8 cellular contexts compared by ENCODE assay signal in the genomic region with DNA sequence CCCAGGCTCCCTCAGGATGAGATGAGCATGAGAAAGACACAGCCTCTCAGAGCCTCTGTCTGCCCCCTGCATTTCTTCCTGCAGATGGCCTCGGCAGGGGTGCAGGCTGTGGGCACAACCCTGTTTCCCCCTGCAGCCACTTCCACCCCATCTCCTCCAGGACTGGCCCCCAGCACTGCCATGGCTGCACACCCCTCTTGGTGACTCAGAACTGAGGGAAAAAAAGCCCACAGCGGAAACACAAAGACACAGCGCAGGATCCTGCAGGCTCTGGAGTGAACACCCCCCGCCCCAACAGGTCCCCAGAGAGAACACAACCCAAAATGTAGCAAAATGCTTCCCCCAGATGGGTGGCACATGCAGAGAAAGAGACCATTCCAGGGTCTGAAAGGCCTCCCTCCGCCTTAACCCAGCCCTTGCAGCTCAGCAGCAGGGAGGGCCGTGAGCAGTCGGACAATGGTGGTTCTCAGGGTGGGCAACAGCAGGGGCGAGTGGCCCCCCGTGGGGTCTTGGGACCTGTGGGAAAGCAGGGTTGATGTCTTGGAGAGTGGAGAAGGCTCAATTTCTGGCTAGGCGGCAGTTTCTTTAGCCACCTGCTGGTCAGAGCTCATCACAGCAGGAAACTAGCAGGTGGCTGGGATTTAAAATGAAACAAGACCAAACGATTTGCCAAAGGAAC. TPM values are rescaled to one million over a fixed set of nuclear protein-coding genes. Genes with fewer than 3 reads are reported as not detected.
A peak's percentile ranks its signal among the peaks of the same experiment; 100 is the strongest.
DNase-seq lines count a peak whose midpoint lies in the region; ATAC-seq and TF ChIP-seq lines count a peak whose summit lies in the region.
"Had no signal": no experiment of that assay in that cellular context is flagged by ENCODE, and none has a peak within 500 bp of the region (broad histone marks: within the 10 kb centered on the region; RNA-seq: fewer than 3 reads in every experiment).

No MANE protein-coding gene starts in this region.

- H3K36me3 ChIP-seq in DOHH2 (ENCODE audit: control insufficient read depth, low read length), result peaks cover 49% of the 10 kb centered on the region

- in situ Hi-C loops in astrocyte of the cerebellum (cut with HindIII; ENCODE audit: low sequenced_read_pairs), result no loop called here

- H3K27me3 ChIP-seq in DOHH2 (ENCODE audit: control insufficient read depth, low read length), result no peaks in the 10 kb centered on the region

- H3K27me3 Mint-ChIP-seq in memory B cell, result no peaks in the 10 kb centered on the region
- H3K27me3 Mint-ChIP-seq: activated naive CD8-positive, alpha-beta T cell treated with anti-CD3 and anti-CD28 coated beads, Interleukin-2, amount 10 ng/mL, durations not matched to agents 7 days and 5 days had no signal

- peaks cover 85% of the 10 kb centered on the region for H3K79me2 ChIP-seq in DOHH2 (ENCODE audit: control insufficient read depth, low read length)

- H3K9me3 ChIP-seq in DOHH2 (ENCODE audit: control insufficient read depth, insufficient read depth, low read length), result peaks cover 6% of the 10 kb centered on the region; the same call in 1 of the 2 replicates

- H3K9me3 Mint-ChIP-seq in memory B cell, result no peaks in the 10 kb centered on the region
- H3K9me3 Mint-ChIP-seq: activated naive CD8-positive, alpha-beta T cell treated with anti-CD3 and anti-CD28 coated beads, Interleukin-2, amount 10 ng/mL, durations not matched to agents 7 days and 5 days had no signal

- TF ChIP-seq CTCF in DOHH2 (IDR thresholded peaks at IDR 0.05; ENCODE audit: low read depth, low read length, poor library complexity, severe bottlenecking) (peak; percentile 60), astrocyte of the cerebellum (IDR thresholded peaks at IDR 0.05; ENCODE audit: low read depth, low read length, missing control alignments) (peak; percentile 57)

- H3K4me3 ChIP-seq in DOHH2 (ENCODE audit: low read length) (no peak overlapping the region), astrocyte of the cerebellum (ENCODE audit: low read depth, low read length) (no peak overlapping the region)

- DNase-seq in HT-29 (ENCODE audit: low spot score) (peak; percentile 27), astrocyte of the cerebellum (ENCODE audit: low read depth) (no peak), memory B cell (ENCODE audit: low spot score in 2 of 2) (no peak), Ammon's horn (ENCODE audit: low spot score) (no peak)
- DNase-seq: activated naive CD8-positive, alpha-beta T cell treated with anti-CD3 and anti-CD28 coated beads, Interleukin-2, amount 10 ng/mL, durations not matched to agents 7 days and 5 days had no signal

- H3K27ac ChIP-seq in DOHH2 (ENCODE audit: low read depth, low read length), result no peak overlapping the region

- H3K4me3 Mint-ChIP-seq in memory B cell, result no peak overlapping the region
- H3K4me3 Mint-ChIP-seq: activated naive CD8-positive, alpha-beta T cell treated with anti-CD3 and anti-CD28 coated beads, Interleukin-2, amount 10 ng/mL, durations not matched to agents 7 days and 5 days had no signal

- H3K4me1 Mint-ChIP-seq in memory B cell, result peaks cover 32% of the 10 kb centered on the region

- H3K4me1 ChIP-seq in DOHH2 (ENCODE audit: control insufficient read depth, low read length), result peaks cover 8% of the 10 kb centered on the region

- no peaks in the 10 kb centered on the region for H3K9me2 ChIP-seq in DOHH2 (replicated peaks; ENCODE audit: control insufficient read depth, low read length)

- peaks cover 29% of the 10 kb centered on the region for H3K36me3 Mint-ChIP-seq in memory B cell

- H3K4me2 ChIP-seq in DOHH2 (ENCODE audit: low read length), result no peak overlapping the region

- H3K27ac Mint-ChIP-seq in memory B cell, result no peak overlapping the region
- H3K27ac Mint-ChIP-seq: activated naive CD8-positive, alpha-beta T cell treated with anti-CD3 and anti-CD28 coated beads, Interleukin-2, amount 10 ng/mL, durations not matched to agents 7 days and 5 days had no signal

- 0 out of 2 replicates have a peak, but pooled peaks cover 5% of the 10 kb centered on the region for H3F3A ChIP-seq in DOHH2 (ENCODE audit: control insufficient read depth, insufficient read depth)

- H4K20me1 ChIP-seq in DOHH2 (ENCODE audit: control insufficient read depth, insufficient read depth, low read depth, low read length), result peaks cover 10% of the 10 kb centered on the region; the same call in 1 of the 2 replicates

- ATAC-seq in memory B cell (ENCODE audit: low read depth) (peak; percentile 29), HG02759 (IDR thresholded peaks at IDR 0.05; ENCODE audit: unreplicated experiment) (no peak), GM21390 (IDR thresholded peaks at IDR 0.05; ENCODE audit: unreplicated experiment) (no peak)

RNA-seq across cellular contexts. Expression of gene TUBGCP6, which starts 8.0 kb away (rescaled TPM):
- 30.8 and 32.2 TPM in 2 replicates for total RNA-seq in HT-29 (2014; rRNA removed; shearing (Covaris generic))

RNA-seq across cellular contexts. Expression of gene HDAC10, which starts 14.2 kb away (rescaled TPM):
- total RNA-seq in HT-29 (2014; rRNA removed; shearing (Covaris generic)), result 62.6 and 63.3 TPM in 2 replicates

RNA-seq across cellular contexts. Expression of gene MAPK12, which starts 24.6 kb away (rescaled TPM):
- 6.6 and 6.7 TPM in 2 replicates for total RNA-seq in HT-29 (2014; rRNA removed; shearing (Covaris generic))

RNA-seq across cellular contexts. Expression of gene MAPK11, which starts 33.3 kb away (rescaled TPM):
- 1.6 and 2.2 TPM in 2 replicates for total RNA-seq in HT-29 (2014; rRNA removed; shearing (Covaris generic))

RNA-seq across cellular contexts. Expression of gene SELENOO, which starts 36.1 kb away (rescaled TPM):
- total RNA-seq in HT-29 (2014; rRNA removed; shearing (Covaris generic)), result 65.3 and 79.4 TPM in 2 replicates
